In the genomic region with DNA sequence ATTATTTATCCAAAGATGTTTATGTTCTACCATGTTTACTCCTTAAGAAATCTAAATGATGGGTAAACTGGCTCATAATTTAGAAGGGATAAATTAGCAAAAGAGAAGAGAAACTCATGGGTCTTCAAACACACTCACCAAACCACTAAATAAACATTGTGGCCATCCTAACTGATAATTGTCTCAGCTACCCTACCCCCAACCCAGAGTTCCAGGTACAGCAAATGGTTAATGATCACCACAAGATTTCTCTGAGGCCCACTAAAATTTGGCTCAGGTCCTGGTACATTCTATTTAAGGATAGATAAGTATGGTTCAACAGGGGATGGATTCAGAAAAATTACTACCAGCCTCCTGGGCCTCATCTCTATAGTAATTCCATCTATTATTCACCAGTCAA, we compare ENCODE assay signal across 15 cellular contexts. TPM values are rescaled to one million over a fixed set of nuclear protein-coding genes. Genes with fewer than 3 reads are reported as not detected.
DNase-seq lines count a peak whose midpoint lies in the region; ATAC-seq and TF ChIP-seq lines count a peak whose summit lies in the region.
"Had no signal": no experiment of that assay in that cellular context is flagged by ENCODE, and none has a peak within 500 bp of the region (broad histone marks: within the 10 kb centered on the region; RNA-seq: fewer than 3 reads in every experiment).

No MANE protein-coding gene starts in this region.

- no peaks in the 10 kb centered on the region for H3K27me3 Mint-ChIP-seq in CD4-positive, alpha-beta memory T cell
- H3K27me3 Mint-ChIP-seq: stimulated activated naive CD8-positive, alpha-beta T cell treated with anti-CD3 and anti-CD28 coated beads, Interleukin-15, Interleukin-2, amounts not matched to agents 100 ng/mL and 50 ng/mL, for 24 hours; type B pancreatic cell had no signal

- peaks cover 26% of the 10 kb centered on the region for H3K4me1 ChIP-seq in Karpas-422 (ENCODE audit: low read length)
- peaks cover 30% of the 10 kb centered on the region for H3K4me1 ChIP-seq in CD4-positive, alpha-beta memory T cell (ENCODE audit: insufficient read depth, low read length)
- peaks cover 6% of the 10 kb centered on the region for H3K4me1 ChIP-seq in prostate gland (replicated peaks)

- H3K4me1 Mint-ChIP-seq in CD4-positive, alpha-beta memory T cell = peaks cover 22 to 50% (median 33%) of the 10 kb centered on the region in 4 donors

- H3K36me3 ChIP-seq in Karpas-422 (ENCODE audit: insufficient read depth, low read length) = peaks cover 11% of the 10 kb centered on the region
- H3K36me3 ChIP-seq in CD4-positive, alpha-beta memory T cell (ENCODE audit: insufficient read depth, low read length) = no peaks in the 10 kb centered on the region
- H3K36me3 ChIP-seq in prostate gland = no peaks in the 10 kb centered on the region

- H3K9me2 ChIP-seq in Karpas-422 (replicated peaks; ENCODE audit: insufficient read depth, low read length) = no peaks in the 10 kb centered on the region

- H3K79me2 ChIP-seq in Karpas-422 (ENCODE audit: low read length) = peaks cover 97% of the 10 kb centered on the region

- ATAC-seq in GM19468 (IDR thresholded peaks at IDR 0.05; ENCODE audit: extremely low read depth, unreplicated experiment) = peak; percentile 33

- no peak for DNase-seq in Karpas-422
- DNase-seq in dorsolateral prefrontal cortex = no peak
- DNase-seq in substantia nigra (lab: John Stamatoyannopoulos, UW) = no peak
- no peak for DNase-seq in CD4-positive, alpha-beta memory T cell
- DNase-seq in cortex of kidney (lab: John Stamatoyannopoulos, UW) = no peak
- DNase-seq in prostate gland (ENCODE audit: low spot score) = no peak
- DNase-seq: activated T-cell treated with anti-CD3 and anti-CD28 coated beads for 4 hours; DMS79; NCI-H1092; NK-92 treated with Interleukin-12 subunit alpha and Interleukin-12 subunit beta, amount 100 ng/mL, for 24 hours; Peyer's patch; stimulated activated CD4-positive, alpha-beta T cell treated with anti-CD3 and anti-CD28 coated beads, Interleukin-4, amount 100 ng/mL, for 24 hours had no signal

- no peak overlapping the region for H3K27ac Mint-ChIP-seq in CD4-positive, alpha-beta memory T cell
- H3K27ac Mint-ChIP-seq: stimulated activated naive CD8-positive, alpha-beta T cell treated with anti-CD3 and anti-CD28 coated beads, Interleukin-15, Interleukin-2, amounts not matched to agents 100 ng/mL and 50 ng/mL, for 24 hours; type B pancreatic cell had no signal

- peak overlapping the region; percentile 20; the same call in 1 of the 2 replicates for H3K27ac ChIP-seq in Karpas-422 (ENCODE audit: low read length)
- H3K27ac ChIP-seq in dorsolateral prefrontal cortex = peak overlapping the region in 44 of 59 donors; percentile 8 to 99 (median 94)
- H3K27ac ChIP-seq in substantia nigra (ENCODE audit: low read depth, low read length, poor library complexity, severe bottlenecking) = peak overlapping the region; percentile 1
- H3K27ac ChIP-seq in CD4-positive, alpha-beta memory T cell (ENCODE audit: low read depth, low read length) = no peak overlapping the region
- no peak overlapping the region for H3K27ac ChIP-seq in prostate gland
- H3K27ac ChIP-seq: Peyer's patch had no signal

- H3K36me3 Mint-ChIP-seq in CD4-positive, alpha-beta memory T cell = peaks cover 1 to 3% of the 10 kb centered on the region in 2 donors

- no peak overlapping the region for H3K4me3 ChIP-seq in Karpas-422 (ENCODE audit: low read length)
- no peak overlapping the region for H3K4me3 ChIP-seq in dorsolateral prefrontal cortex
- H3K4me3 ChIP-seq in CD4-positive, alpha-beta memory T cell (ENCODE audit: low read length in 2 of 2) = no peak overlapping the region
- H3K4me3 ChIP-seq in prostate gland = no peak overlapping the region
- H3K4me3 ChIP-seq: Peyer's patch had no signal

- peak overlapping the region in 1 of 8 donors; percentile 8 for H3K4me3 Mint-ChIP-seq in CD4-positive, alpha-beta memory T cell
- H3K4me3 Mint-ChIP-seq: stimulated activated naive CD8-positive, alpha-beta T cell treated with anti-CD3 and anti-CD28 coated beads, Interleukin-15, Interleukin-2, amounts not matched to agents 100 ng/mL and 50 ng/mL, for 24 hours; type B pancreatic cell had no signal

- no peak for TF ChIP-seq POLR2A in prostate gland (IDR thresholded peaks at IDR 0.05)

- no peak overlapping the region for H3K9ac ChIP-seq in Karpas-422 (ENCODE audit: low read length)

- intact Hi-C loops in dorsolateral prefrontal cortex (cut with DNase I) (no loop called here), prostate gland (cut with DNase I) (no loop called here)
- intact Hi-C loops in CD4-positive, alpha-beta memory T cell (cut with micrococcal nuclease) = no loop called here

- no peak overlapping the region for H2AFZ ChIP-seq in Karpas-422 (ENCODE audit: low read length)

- H3K9me3 ChIP-seq in Karpas-422 (ENCODE audit: low read length) (no peaks in the 10 kb centered on the region; the same call in 1 of the 2 replicates), prostate gland (no peaks in the 10 kb centered on the region)
- H3K9me3 ChIP-seq in CD4-positive, alpha-beta memory T cell (ENCODE audit: control insufficient read depth in 1 of 2, low read length in 2 of 2) = no peaks in the 10 kb centered on the region
- H3K9me3 ChIP-seq: Peyer's patch had no signal

- TF ChIP-seq CTCF in dorsolateral prefrontal cortex (IDR thresholded peaks at IDR 0.05 in 54 of 56, conservative IDR thresholded peaks at IDR 0.05 in 2 of 56; ENCODE audit: low read depth in 1 of 56, partially characterized antibody in 56 of 56) = no peak
- no peak for TF ChIP-seq CTCF in prostate gland (IDR thresholded peaks at IDR 0.05)

- no peaks in the 10 kb centered on the region for H3K9me3 Mint-ChIP-seq in CD4-positive, alpha-beta memory T cell
- H3K9me3 Mint-ChIP-seq: stimulated activated naive CD8-positive, alpha-beta T cell treated with anti-CD3 and anti-CD28 coated beads, Interleukin-15, Interleukin-2, amounts not matched to agents 100 ng/mL and 50 ng/mL, for 24 hours; type B pancreatic cell had no signal

- CTCF ChIA-PET in CD4-positive, alpha-beta memory T cell (lab: Charles Lee; ENCODE audit: partially characterized antibody) = no interaction called here

- H3K4me2 ChIP-seq in Karpas-422 (ENCODE audit: low read depth, low read length, poor library complexity, severe bottlenecking) = no peak overlapping the region

- H4K20me1 ChIP-seq in Karpas-422 (ENCODE audit: insufficient read depth, low read depth, low read length) = no peaks in the 10 kb centered on the region

- POLR2A ChIA-PET in CD4-positive, alpha-beta memory T cell (lab: Charles Lee; ENCODE audit: partially characterized antibody) = no interaction called here

- H3K27me3 ChIP-seq in Karpas-422 (ENCODE audit: low read length) (no peaks in the 10 kb centered on the region), dorsolateral prefrontal cortex (no peaks in the 10 kb centered on the region), prostate gland (replicated peaks; ENCODE audit: insufficient read depth) (no peaks in the 10 kb centered on the region)
- H3K27me3 ChIP-seq in CD4-positive, alpha-beta memory T cell (ENCODE audit: insufficient read depth, low read length) = no peaks in the 10 kb centered on the region
- H3K27me3 ChIP-seq: Peyer's patch had no signal

RNA-seq across cellular contexts. Expression of gene SLC25A13, which starts 21.4 kb away (rescaled TPM):
- total RNA-seq in Karpas-422 (2014; rRNA removed; shearing (Covaris generic); ENCODE audit: low replicate concordance) = 23.9 and 64.7 TPM in 2 replicates
- 10 to 100 TPM in 117 of 120 experiments, 1 to 10 TPM in 3; 8.6 to 61.9 (median 21.0) TPM for total RNA-seq in dorsolateral prefrontal cortex
- 10 to 100 TPM in 1 of 2 experiments, 1 to 10 TPM in 1; 9.1 to 12.2 TPM for total RNA-seq in CD4-positive, alpha-beta memory T cell
- 1 to 10 TPM; 5.2 to 7.4 TPM for polyA plus RNA-seq in CD4-positive, alpha-beta memory T cell
- total RNA-seq in prostate gland = 10 to 100 TPM; 14.4 to 41.6 TPM

Comparison
In these comparisons a context has a peak if more than half of its experiments do, and no peak if none do; other contexts are left out.
1. H3K27ac ChIP-seq: peak in Karpas-422 (single experiment), dorsolateral prefrontal cortex (44 of 59) and substantia nigra (single experiment); none in CD4-positive, alpha-beta memory T cell (single experiment) and prostate gland (0 of 2).